Comparison of ENCODE assay signal across 8 cellular contexts in genomic region chr13:60398949-60399589, GRCh38. TPM values are rescaled to one million over a fixed set of nuclear protein-coding genes. Genes with fewer than 3 reads are reported as not detected.
A peak's percentile ranks its signal among the peaks of the same experiment; 100 is the strongest.
DNase-seq lines count a peak whose midpoint lies in the region; ATAC-seq, FAIRE-seq and TF ChIP-seq lines count a peak whose summit lies in the region.
"Had no signal": no experiment of that assay in that cellular context is flagged by ENCODE, and none has a peak within 500 bp of the region (broad histone marks: within the 10 kb centered on the region; RNA-seq: fewer than 3 reads in every experiment).

No MANE protein-coding gene starts in this region.

- ATAC-seq in HCT116 = no peak
- no peak for ATAC-seq in HG02840 (IDR thresholded peaks at IDR 0.05; ENCODE audit: low FRiP score, unreplicated experiment)

- RAD21 ChIA-PET in HCT116 (lab: Charles Lee; ENCODE audit: low non-redundant PET in 1 of 2, low total read pairs in 2 of 2, uncharacterized antibody in 2 of 2, unreplicated experiment in 2 of 2) = no interaction called here

- no peak for TF ChIP-seq POLR2A in HCT116 (IDR thresholded peaks at IDR 0.05; ENCODE audit: borderline replicate concordance, extremely low read depth, insufficient read depth, insufficient read length)

- H3K27ac ChIP-seq in HCT116 (ENCODE audit: low read depth, low read length) (no peak overlapping the region; the same call in 1 of the 2 replicates), SU-DHL-6 (ENCODE audit: low read depth, low read length) (no peak overlapping the region), small intestine (ENCODE audit: low read depth in 1 of 2, low read length in 1 of 2) (peak overlapping the region; percentile 27 to 55), RWPE1 (no peak overlapping the region)

- peaks cover 7 to 28% of the 10 kb centered on the region in 2 experiments for H3K4me1 ChIP-seq in HCT116 (ENCODE audit: control insufficient read depth in 1 of 2, insufficient read depth in 2 of 2, low read length in 2 of 2)
- peaks cover 4 to 7% of the 10 kb centered on the region in 2 donors for H3K4me1 ChIP-seq in small intestine (ENCODE audit: control insufficient read depth in 2 of 2, insufficient read depth in 1 of 2, low read depth in 1 of 2, low read length in 1 of 2)

- 13 to 41% (median 29%) methylated on average over 5 of the region's 5 CpGs for WGBS in small intestine, 3 donors

- H3K36me3 ChIP-seq in HCT116 (ENCODE audit: control insufficient read depth in 1 of 2, insufficient read depth in 2 of 2, low read length in 2 of 2) (no peaks in the 10 kb centered on the region), SU-DHL-6 (ENCODE audit: low read length) (no peaks in the 10 kb centered on the region), small intestine (ENCODE audit: control insufficient read depth in 2 of 2, insufficient read depth in 2 of 2, low read length in 2 of 2) (no peaks in the 10 kb centered on the region)

- FAIRE-seq in small intestine (lab: Jason Lieb, UNC) = no peak

- H3K9me2 ChIP-seq in HCT116 (ENCODE audit: insufficient read depth) = no peaks in the 10 kb centered on the region
- no peaks in the 10 kb centered on the region for H3K9me2 ChIP-seq in SU-DHL-6 (replicated peaks; ENCODE audit: insufficient read depth, low read length)

- POLR2A ChIA-PET in HCT116 (lab: Charles Lee) = no interaction called here
- POLR2A ChIA-PET in RWPE1 (lab: Yijun Ruan, JAX; ENCODE audit: low non-redundant PET) = no interaction called here

- no peak for TF ChIP-seq RAD21 in HCT116 (IDR thresholded peaks at IDR 0.05; ENCODE audit: low read depth)

- H3K4me3 ChIP-seq in HCT116 (replicated peaks in 1 of 2; ENCODE audit: low read depth in 1 of 2, low read length in 2 of 2) (no peak overlapping the region; a peak in 1 of 4 replicates), SU-DHL-6 (ENCODE audit: insufficient read depth, low read length, poor library complexity, severe bottlenecking) (no peak overlapping the region), small intestine (ENCODE audit: low read depth in 1 of 2, low read length in 2 of 2) (peak overlapping the region in 1 of 2 donors; percentile 4)

- H3K79me2 ChIP-seq in HCT116 (ENCODE audit: insufficient read depth, low read length) (peaks cover 55% of the 10 kb centered on the region), SU-DHL-6 (ENCODE audit: insufficient read depth, low read length) (peaks cover 37% of the 10 kb centered on the region)

- H4K20me1 ChIP-seq in HCT116 (ENCODE audit: insufficient read depth) (no peaks in the 10 kb centered on the region), SU-DHL-6 (ENCODE audit: low read depth, low read length) (no peaks in the 10 kb centered on the region)

- H3K4me2 ChIP-seq in HCT116 (ENCODE audit: low read length) (peak overlapping the region; percentile 90), SU-DHL-6 (ENCODE audit: low read depth, low read length, poor library complexity, severe bottlenecking) (peak overlapping the region; percentile 67)

- H3F3A ChIP-seq in SU-DHL-6 (ENCODE audit: insufficient read depth) = no peaks in the 10 kb centered on the region

- H3K9me3 ChIP-seq in HCT116 (ENCODE audit: control insufficient read depth in 1 of 2, insufficient read depth in 1 of 2, low read depth in 1 of 2, low read length in 2 of 2) (no peaks in the 10 kb centered on the region), SU-DHL-6 (ENCODE audit: insufficient read depth, low read length) (no peaks in the 10 kb centered on the region), small intestine (ENCODE audit: control insufficient read depth, low read depth) (no peaks in the 10 kb centered on the region)

- TF ChIP-seq CTCF in HCT116 (IDR thresholded peaks at IDR 0.05 in 2 of 3, conservative IDR thresholded peaks at IDR 0.05 in 1 of 3; ENCODE audit: borderline replicate concordance in 1 of 3, insufficient read depth in 1 of 3, low read depth in 2 of 3, low read length in 2 of 3) = no peak
- TF ChIP-seq CTCF in SU-DHL-6 (IDR thresholded peaks at IDR 0.05; ENCODE audit: insufficient read depth, low read length, poor library complexity, severe bottlenecking) = no peak
- no peak for TF ChIP-seq CTCF in RWPE1 (conservative IDR thresholded peaks at IDR 0.05; ENCODE audit: low read depth)

- CTCF ChIA-PET in HCT116 (lab: Charles Lee) = no interaction called here
- CTCF ChIA-PET in RWPE1 (lab: Yijun Ruan, JAX) = no interaction called here

- intact Hi-C loops in HCT116 (cut with micrococcal nuclease) = no loop called here

- DNase-seq in HCT116 (ENCODE audit: low read depth, low spot score) (no peak), fibroblast of peridontal ligament (ENCODE audit: extremely low read depth) (peak; percentile 5), small intestine (peak; percentile 31), NCI-H2171 (lab: John Stamatoyannopoulos, UW) (no peak), RWPE1 (ENCODE audit: low spot score) (no peak)
- DNase-seq: activated naive CD4-positive, alpha-beta T cell had no signal

- H3K9ac ChIP-seq in HCT116 (ENCODE audit: low read length) (no peak overlapping the region), SU-DHL-6 (ENCODE audit: low read length) (no peak overlapping the region)

- no TSS peak for BruUV-seq in HCT116 (replicated peaks; lab: Mats Ljungman, UMichigan)

- H2AFZ ChIP-seq in HCT116 (ENCODE audit: low read depth, low read length, poor library complexity, severe bottlenecking) (no peak overlapping the region), SU-DHL-6 (ENCODE audit: low read depth, low read length, severe bottlenecking) (no peak overlapping the region)

- H3K27me3 ChIP-seq in HCT116 (ENCODE audit: insufficient read depth, low read length) (no peaks in the 10 kb centered on the region), SU-DHL-6 (ENCODE audit: low read length) (no peaks in the 10 kb centered on the region), small intestine (ENCODE audit: control insufficient read depth in 2 of 2, insufficient read depth in 2 of 2, low read length in 2 of 2) (no peaks in the 10 kb centered on the region)

TF ChIP-seq in HCT116, 20 proteins besides CTCF, POLR2A, EP300 and RAD21:
- TF ChIP-seq ELF1 (IDR thresholded peaks at IDR 0.05; ENCODE audit: borderline replicate concordance, low read depth) (no peak), TCF7L2 (IDR thresholded peaks at IDR 0.05; ENCODE audit: borderline replicate concordance, extremely low read depth, insufficient read depth, insufficient read length) (no peak), JUND (IDR thresholded peaks at IDR 0.05) (no peak)

RNA-seq across cellular contexts. Expression of gene TDRD3, which starts 2.0 kb away (rescaled TPM):
- 16.9 TPM for total RNA-seq in HCT116 (2021; ENCODE audit: unreplicated experiment)
- 4.9 and 6.3 TPM in 2 replicates for polyA plus RNA-seq in HCT116 (2012)
- 10 to 100 TPM in 2 of 3 donors, 1 to 10 TPM in 1; 10.0 to 10.2 (median 10.1) TPM for polyA plus RNA-seq in small intestine

Comparison
In these comparisons a context has a peak if more than half of its experiments do, and no peak if none do; other contexts are left out.
1. DNase-seq: peak in fibroblast of peridontal ligament (single experiment) and small intestine (single experiment); none in HCT116 (single experiment), NCI-H2171 (single experiment) and RWPE1 (single experiment).
2. H3K27ac ChIP-seq: peak in small intestine (2 of 2); none in HCT116 (single experiment), SU-DHL-6 (single experiment) and RWPE1 (single experiment).